Comparison of ENCODE assay signal across 12 cellular contexts in the genomic region with DNA sequence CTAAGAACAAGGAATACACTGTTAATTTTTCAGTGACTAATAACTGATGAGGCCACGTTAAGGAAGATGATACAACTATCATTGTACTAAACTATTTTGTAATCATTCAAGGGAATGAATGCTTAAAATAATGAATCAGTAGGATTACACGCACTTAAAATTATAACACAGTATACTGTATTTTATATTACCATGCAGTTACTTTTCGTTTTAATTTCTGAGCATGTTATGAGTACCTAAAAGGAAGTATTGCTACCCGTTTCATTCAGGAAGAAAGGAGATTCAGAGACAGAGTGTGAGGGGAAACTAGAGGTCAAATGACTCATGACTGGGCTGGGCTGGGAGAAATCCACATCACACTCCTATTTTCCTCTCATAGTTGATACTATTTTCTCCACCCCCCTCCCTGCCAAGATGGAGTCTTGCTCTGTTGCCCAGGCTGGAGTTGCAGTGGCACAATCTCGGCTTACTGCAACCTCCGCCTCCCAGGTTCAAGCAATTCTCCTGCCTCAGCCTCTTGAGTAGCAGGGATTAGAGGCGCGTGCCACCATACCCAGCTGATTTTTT.
DNase-seq lines count a peak whose midpoint lies in the region; ATAC-seq, FAIRE-seq and TF ChIP-seq lines count a peak whose summit lies in the region.
"Had no signal": no experiment of that assay in that cellular context is flagged by ENCODE, and none has a peak within 500 bp of the region (broad histone marks: within the 10 kb centered on the region; RNA-seq: fewer than 3 reads in every experiment).

No MANE protein-coding gene starts in this region.

- FAIRE-seq in pancreas (lab: Jason Lieb, UNC) = no peak
- FAIRE-seq: TTC549 had no signal

- H3K27ac Mint-ChIP-seq in dendritic cell treated with granulocyte-macrophage colony-stimulating factor and Interleukin-4, amounts not matched to agents 40 ng/mL and 50 ng/mL, for 4 days = peak overlapping the region; percentile 69

- H3K36me3 Mint-ChIP-seq in dendritic cell treated with granulocyte-macrophage colony-stimulating factor and Interleukin-4, amounts not matched to agents 40 ng/mL and 50 ng/mL, for 4 days (ENCODE audit: low read depth) = no peaks in the 10 kb centered on the region

- 90 to 91% methylated on average over 8 of the region's 8 CpGs for WGBS in pancreas, 2 donors

- peaks cover 0 to 10% (median 0%) of the 10 kb centered on the region in 3 donors for H3K4me1 ChIP-seq in pancreas

- DNase-seq in DMS53 (lab: John Stamatoyannopoulos, UW) = peak; percentile 33
- no peak for DNase-seq in DMS53 treated with DMSO at 0.1 percent for 48 hours (lab: John Stamatoyannopoulos, UW; ENCODE audit: unreplicated experiment)
- DNase-seq in NCI-H460 (ENCODE audit: extremely low read depth, low read depth) = peak; percentile 95
- DNase-seq in pancreas = no peak
- no peak for DNase-seq in HuH-7 (ENCODE audit: low spot score)
- DNase-seq in hippocampal formation (lab: John Stamatoyannopoulos, UW) = no peak
- DNase-seq: amniotic stem cell, NCI-H1694 had no signal

- ATAC-seq in pancreas (peak in 3 of 4 donors; percentile 39 to 61 (median 52)), GM19351 (IDR thresholded peaks at IDR 0.05; ENCODE audit: unreplicated experiment) (no peak)

- H3K27me3 ChIP-seq in pancreas = no peaks in the 10 kb centered on the region

- H3K27me3 Mint-ChIP-seq in dendritic cell treated with granulocyte-macrophage colony-stimulating factor and Interleukin-4, amounts not matched to agents 40 ng/mL and 50 ng/mL, for 4 days = no peaks in the 10 kb centered on the region

- no peak overlapping the region for H3K27ac ChIP-seq in pancreas
- H3K27ac ChIP-seq: 22Rv1 had no signal

- TF ChIP-seq CTCF in pancreas (IDR thresholded peaks at IDR 0.05) = no peak

- H3K36me3 ChIP-seq in pancreas = no peaks in the 10 kb centered on the region

- intact Hi-C loops in dendritic cell treated with granulocyte-macrophage colony-stimulating factor and Interleukin-4, amounts not matched to agents 40 ng/mL and 50 ng/mL, for 4 days (cut with micrococcal nuclease) = no loop called here
- intact Hi-C loops in pancreas (cut with DNase I) = no loop called here

- H3K4me1 Mint-ChIP-seq in dendritic cell treated with granulocyte-macrophage colony-stimulating factor and Interleukin-4, amounts not matched to agents 40 ng/mL and 50 ng/mL, for 4 days (ENCODE audit: low read depth) = peaks cover 48% of the 10 kb centered on the region

- H3K9me3 Mint-ChIP-seq in dendritic cell treated with granulocyte-macrophage colony-stimulating factor and Interleukin-4, amounts not matched to agents 40 ng/mL and 50 ng/mL, for 4 days = no peaks in the 10 kb centered on the region

- no peak overlapping the region for H3K4me3 ChIP-seq in pancreas

- H3K9me3 ChIP-seq in pancreas = no peaks in the 10 kb centered on the region

- no peak overlapping the region for H3K4me3 Mint-ChIP-seq in dendritic cell treated with granulocyte-macrophage colony-stimulating factor and Interleukin-4, amounts not matched to agents 40 ng/mL and 50 ng/mL, for 4 days

Comparison
In these comparisons a context has a peak if more than half of its experiments do, and no peak if none do; other contexts are left out.
1. DNase-seq: peak in DMS53 (single experiment) and NCI-H460 (single experiment); none in DMS53 treated with DMSO at 0.1 percent for 48 hours (single experiment), pancreas (0 of 6), HuH-7 (single experiment) and hippocampal formation (0 of 2).